In genomic region chr11:131889146-131889577, GRCh38 we compare ENCODE assay signal across 8 cellular contexts.
A peak's percentile ranks its signal among the peaks of the same experiment; 100 is the strongest.
DNase-seq lines count a peak whose midpoint lies in the region; ATAC-seq lines count a peak whose summit lies in the region.

No MANE protein-coding gene starts in this region.

- no peak overlapping the region for H2AK5ac ChIP-seq in mesendoderm (ENCODE audit: low read length)

- no peak overlapping the region for H3K9ac ChIP-seq in mesendoderm (ENCODE audit: low read length)

- H2BK15ac ChIP-seq in mesendoderm (replicated peaks; ENCODE audit: low read depth) = no peak overlapping the region

- ATAC-seq in HG03565 (IDR thresholded peaks at IDR 0.05; ENCODE audit: unreplicated experiment) = peak; percentile 28
- ATAC-seq in GM18517 (IDR thresholded peaks at IDR 0.05; ENCODE audit: unreplicated experiment) = no peak

- WGBS in mesendoderm (ENCODE audit: extremely low coverage, insufficient coverage, low lambda C conversion rate) = no CpG with 5 or more reads among the region's 2 CpGs

- peaks cover 13% of the 10 kb centered on the region for H3K4me1 ChIP-seq in mesendoderm (ENCODE audit: control insufficient read depth, low read depth, low read length)

- H2BK120ac ChIP-seq in mesendoderm (ENCODE audit: low read depth, low read length) = no peak overlapping the region

- no peak overlapping the region for H3K4me3 ChIP-seq in mesendoderm (ENCODE audit: low read length)

- peak overlapping the region; percentile 8 for H3K56ac ChIP-seq in mesendoderm (ENCODE audit: low read length)

- H3K27ac ChIP-seq in mesendoderm (ENCODE audit: low read depth, low read length) = no peak overlapping the region

- H3K36me3 ChIP-seq in mesendoderm (ENCODE audit: control insufficient read depth, insufficient read depth, low read length) = no peaks in the 10 kb centered on the region

- no peak overlapping the region for H4K5ac ChIP-seq in mesendoderm (ENCODE audit: low read length)

- H3K4me2 ChIP-seq in mesendoderm (ENCODE audit: low read length) = no peak overlapping the region

- DNase-seq in Daoy (ENCODE audit: low read depth) (peak; percentile 95), astrocyte of the hippocampus (ENCODE audit: low read depth, low spot score) (peak; percentile 93), mesendoderm (peak; percentile 91), head of caudate nucleus (no peak), ureter (ENCODE audit: low spot score) (no peak), OCI-M1 (lab: John Stamatoyannopoulos, UW) (no peak)

- no peak overlapping the region for H3K23ac ChIP-seq in mesendoderm (ENCODE audit: low read length)

- H3K4ac ChIP-seq in mesendoderm (ENCODE audit: low read depth, low read length) = no peak overlapping the region

- no peaks in the 10 kb centered on the region for H3K27me3 ChIP-seq in mesendoderm (ENCODE audit: insufficient read depth, low read length, poor library complexity)

- H3K18ac ChIP-seq in mesendoderm (ENCODE audit: low read length) = no peak overlapping the region

- H3K79me1 ChIP-seq in mesendoderm (ENCODE audit: low read length) = no peaks in the 10 kb centered on the region

- no peak overlapping the region for H2BK5ac ChIP-seq in mesendoderm (ENCODE audit: low read length)

- intact Hi-C loops in head of caudate nucleus (cut with DNase I) = no loop called here

- H3K79me2 ChIP-seq in mesendoderm (ENCODE audit: control insufficient read depth, insufficient read depth, low read length) = no peaks in the 10 kb centered on the region

- no peak overlapping the region for H4K8ac ChIP-seq in mesendoderm (ENCODE audit: low read depth, low read length)

Comparison
In these comparisons a context has a peak if more than half of its experiments do, and no peak if none do; other contexts are left out.
1. DNase-seq: peak in Daoy (single experiment), astrocyte of the hippocampus (single experiment) and mesendoderm (single experiment); none in head of caudate nucleus (0 of 42), ureter (single experiment) and OCI-M1 (single experiment).